In genomic region chr11:68998390-68998911, GRCh38 we compare ENCODE assay signal across 10 cellular contexts. TPM values are rescaled to one million over a fixed set of nuclear protein-coding genes. Genes with fewer than 3 reads are reported as not detected.
A peak's percentile ranks its signal among the peaks of the same experiment; 100 is the strongest.
DNase-seq lines count a peak whose midpoint lies in the region; ATAC-seq and TF ChIP-seq lines count a peak whose summit lies in the region.
"Had no signal": no experiment of that assay in that cellular context is flagged by ENCODE, and none has a peak within 500 bp of the region (broad histone marks: within the 10 kb centered on the region; RNA-seq: fewer than 3 reads in every experiment).

No MANE protein-coding gene starts in this region.

- ATAC-seq in Panc1: 0 out of 2 replicates have a peak, but pooled peaks have one; percentile 23
- no peak for ATAC-seq in stimulated activated naive B cell treated with anti-CD40 and anti-IgM and Interleukin-4, amounts not matched to agents 10 μg/mL and 1 μg/mL and 100 μg/mL, for 72 hours (replicated peaks)
- no peak for ATAC-seq in stimulated activated naive CD8-positive, alpha-beta T cell treated with anti-CD3 and anti-CD28 coated beads, Interleukin-15, Interleukin-2, amounts not matched to agents 100 U/mL and 50 U/mL, for 24 hours
- ATAC-seq: A549 had no signal

- in situ Hi-C loops in Panc1 (cut with HindIII; ENCODE audit: low pct_unique_long_range_greater_than_20kb, low sequenced_read_pairs): no loop called here

- CTCF ChIA-PET in Panc1 (lab: Charles Lee): no interaction called here

- peaks cover 3% of the 10 kb centered on the region for H3K27me3 Mint-ChIP-seq in glutamatergic neuron (ENCODE audit: unreplicated experiment)
- H3K27me3 Mint-ChIP-seq in stimulated activated naive B cell treated with anti-CD40 and anti-IgM and Interleukin-4, amounts not matched to agents 10 μg/mL and 1 μg/mL and 100 μg/mL, for 72 hours: peaks cover 17 to 33% of the 10 kb centered on the region in 2 donors

- TF ChIP-seq CTCF in Panc1 (IDR thresholded peaks at IDR 0.05): no peak
- no peak for TF ChIP-seq CTCF in glutamatergic neuron (IDR thresholded peaks at IDR 0.05; ENCODE audit: partially characterized antibody, unreplicated experiment)
- no peak for TF ChIP-seq CTCF in tibial artery (IDR thresholded peaks at IDR 0.05)

- peak overlapping the region; percentile 79 for H3K27ac Mint-ChIP-seq in glutamatergic neuron (ENCODE audit: unreplicated experiment)
- no peak overlapping the region for H3K27ac Mint-ChIP-seq in stimulated activated naive B cell treated with anti-CD40 and anti-IgM and Interleukin-4, amounts not matched to agents 10 μg/mL and 1 μg/mL and 100 μg/mL, for 72 hours

- POLR2A ChIA-PET in Panc1 (lab: Charles Lee): no interaction called here

- H3K9me3 ChIP-seq in Panc1 (ENCODE audit: control insufficient read depth, insufficient read depth, low read depth, low read length): no peaks in the 10 kb centered on the region
- H3K9me3 ChIP-seq in tibial artery: no peaks in the 10 kb centered on the region
- H3K9me3 ChIP-seq: A549, heart right ventricle had no signal

- H3K36me3 Mint-ChIP-seq in glutamatergic neuron (ENCODE audit: unreplicated experiment): no peaks in the 10 kb centered on the region
- H3K36me3 Mint-ChIP-seq in stimulated activated naive B cell treated with anti-CD40 and anti-IgM and Interleukin-4, amounts not matched to agents 10 μg/mL and 1 μg/mL and 100 μg/mL, for 72 hours: no peaks in the 10 kb centered on the region

- peaks cover 15% of the 10 kb centered on the region for H3K4me1 Mint-ChIP-seq in glutamatergic neuron (ENCODE audit: low read depth, unreplicated experiment)
- H3K4me1 Mint-ChIP-seq in stimulated activated naive B cell treated with anti-CD40 and anti-IgM and Interleukin-4, amounts not matched to agents 10 μg/mL and 1 μg/mL and 100 μg/mL, for 72 hours: no peaks in the 10 kb centered on the region

- intact Hi-C loops in Panc1 (cut with micrococcal nuclease; ENCODE audit: unreplicated experiment) (no loop called here), tibial artery (cut with DNase I; ENCODE audit: low total_unique reads) (no loop called here)

- H3K4me3 Mint-ChIP-seq in glutamatergic neuron (ENCODE audit: unreplicated experiment): no peak overlapping the region
- no peak overlapping the region for H3K4me3 Mint-ChIP-seq in stimulated activated naive B cell treated with anti-CD40 and anti-IgM and Interleukin-4, amounts not matched to agents 10 μg/mL and 1 μg/mL and 100 μg/mL, for 72 hours

- no peak overlapping the region for H3K27ac ChIP-seq in Panc1 (ENCODE audit: low read length)
- H3K27ac ChIP-seq in tibial artery: peak overlapping the region; percentile 91 to 93
- H3K27ac ChIP-seq: A549, heart right ventricle had no signal

- peaks cover 5% of the 10 kb centered on the region for H3K9me3 Mint-ChIP-seq in glutamatergic neuron (ENCODE audit: unreplicated experiment)
- H3K9me3 Mint-ChIP-seq in stimulated activated naive B cell treated with anti-CD40 and anti-IgM and Interleukin-4, amounts not matched to agents 10 μg/mL and 1 μg/mL and 100 μg/mL, for 72 hours: no peaks in the 10 kb centered on the region

- no peak overlapping the region for H3K4me3 ChIP-seq in Panc1 (ENCODE audit: low read depth in 2 of 2, low read length in 2 of 2)
- H3K4me3 ChIP-seq in tibial artery: no peak overlapping the region
- H3K4me3 ChIP-seq: A549, heart right ventricle had no signal

- BruUV-seq in Panc1 (replicated peaks; lab: Mats Ljungman, UMichigan): no TSS peak

- H3K36me3 ChIP-seq in Panc1 (ENCODE audit: control insufficient read depth, insufficient read depth, low read length) (no peaks in the 10 kb centered on the region), tibial artery (peaks cover 0 to 6% (median 2%) of the 10 kb centered on the region in 3 donors)
- H3K36me3 ChIP-seq: heart right ventricle had no signal

- H3K4me1 ChIP-seq in Panc1 (ENCODE audit: control insufficient read depth, insufficient read depth, low read length) (peaks cover 12% of the 10 kb centered on the region), tibial artery (peaks cover 17 to 63% (median 54%) of the 10 kb centered on the region in 4 donors)

- H3K27me3 ChIP-seq in Panc1 (ENCODE audit: control insufficient read depth, insufficient read depth, low read length): no peaks in the 10 kb centered on the region
- H3K27me3 ChIP-seq in tibial artery: peaks cover 0 to 4% of the 10 kb centered on the region in 2 donors

- DNase-seq in NCI-H2081 (lab: John Stamatoyannopoulos, UW) (peak; percentile 64 to 77), NCI-H2081 treated with DMSO at 0.1 percent for 48 hours (lab: John Stamatoyannopoulos, UW) (no peak), Panc1 (ENCODE audit: low read depth, low spot score) (no peak), glutamatergic neuron (no peak), tibial artery (peak in 1 of 2 donors; percentile 64), SW 1271 (lab: John Stamatoyannopoulos, UW) (no peak)
- no peak for DNase-seq in stimulated activated naive B cell treated with anti-CD40 and anti-IgM and Interleukin-4, amounts not matched to agents 10 μg/mL and 1 μg/mL and 100 μg/mL, for 72 hours
- no peak for DNase-seq in stimulated activated naive CD8-positive, alpha-beta T cell treated with anti-CD3 and anti-CD28 coated beads, Interleukin-15, Interleukin-2, amounts not matched to agents 100 U/mL and 50 U/mL, for 24 hours

RNA-seq across cellular contexts. Expression of gene MRGPRF, which starts 14.6 kb away (rescaled TPM):
- 0.36 TPM for total RNA-seq in Panc1 (2021; ENCODE audit: unreplicated experiment)
- polyA plus RNA-seq in Panc1 (2012; ENCODE audit: insufficient read length): 0.35 TPM
- 1.0 TPM for total RNA-seq in glutamatergic neuron (ENCODE audit: unreplicated experiment)

RNA-seq across cellular contexts. Expression of gene MRGPRD, which starts 17.7 kb away (rescaled TPM):
- not detected for total RNA-seq in Panc1 (2021; ENCODE audit: unreplicated experiment)
- not detected for polyA plus RNA-seq in Panc1 (2012; ENCODE audit: insufficient read length)
- total RNA-seq in glutamatergic neuron (ENCODE audit: unreplicated experiment): not detected
- total RNA-seq: heart right ventricle had no signal
- polyA plus RNA-seq: A549, heart right ventricle had no signal

RNA-seq across cellular contexts. Expression of gene TPCN2, which starts 50.3 kb away (rescaled TPM):
- total RNA-seq in Panc1 (2021; ENCODE audit: unreplicated experiment) (20.6 TPM), glutamatergic neuron (ENCODE audit: unreplicated experiment) (17.2 TPM)
- 18.9 TPM for polyA plus RNA-seq in Panc1 (2012; ENCODE audit: insufficient read length)

Comparison
In these comparisons a context has a peak if more than half of its experiments do, and no peak if none do; other contexts are left out.
1. DNase-seq: peak in NCI-H2081 (2 of 2); none in NCI-H2081 treated with DMSO at 0.1 percent for 48 hours (single experiment), Panc1 (single experiment), glutamatergic neuron (single experiment), stimulated activated naive B cell treated with anti-CD40 and anti-IgM and Interleukin-4, amounts not matched to agents 10 μg/mL and 1 μg/mL and 100 μg/mL, for 72 hours (single experiment), SW 1271 (0 of 2) and stimulated activated naive CD8-positive, alpha-beta T cell treated with anti-CD3 and anti-CD28 coated beads, Interleukin-15, Interleukin-2, amounts not matched to agents 100 U/mL and 50 U/mL, for 24 hours (single experiment).